19 cellular contexts compared by ENCODE assay signal in the genomic region with DNA sequence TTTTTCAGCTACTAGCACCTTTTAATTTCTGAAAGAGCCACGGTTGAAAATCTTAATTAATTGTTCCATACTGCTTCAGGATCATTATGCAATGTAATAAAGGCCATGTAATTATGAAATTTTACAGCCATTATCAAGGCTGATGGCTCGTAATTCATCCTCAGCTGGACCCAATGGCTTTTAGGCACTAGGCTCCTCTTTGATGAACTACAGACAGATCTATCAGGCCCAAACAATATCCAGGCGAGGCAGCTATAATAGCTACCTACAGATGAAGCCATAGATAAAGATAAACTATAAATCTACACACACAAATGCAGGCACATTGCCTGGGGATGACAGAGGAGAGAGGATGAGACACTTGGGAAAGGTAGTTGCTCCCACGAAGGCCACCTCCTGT.
DNase-seq lines count a peak whose midpoint lies in the region; ATAC-seq and TF ChIP-seq lines count a peak whose summit lies in the region.
"Had no signal": no experiment of that assay in that cellular context is flagged by ENCODE, and none has a peak within 500 bp of the region (broad histone marks: within the 10 kb centered on the region; RNA-seq: fewer than 3 reads in every experiment).

No MANE protein-coding gene starts in this region.

- no peaks in the 10 kb centered on the region for H3K27me3 ChIP-seq in BE2C
- H3K27me3 ChIP-seq in IMR-90 (ENCODE audit: control insufficient read depth, insufficient read depth, low read length): no peaks in the 10 kb centered on the region

- CTCF ChIA-PET in IMR-90 (lab: Yijun Ruan, JAX): interaction anchor here (1.2 kb wide), 1 partner anchor 33 kb away, joined by 4 read pairs; no protein-coding TSS in a partner anchor

- no peak overlapping the region for H3K9ac ChIP-seq in IMR-90 (ENCODE audit: low read depth, low read length)

- no peak overlapping the region for H4K8ac ChIP-seq in IMR-90 (ENCODE audit: low read depth in 2 of 2, low read length in 2 of 2)

- TF ChIP-seq CTCF in BE2C (IDR thresholded peaks at IDR 0.05; ENCODE audit: low read depth, low read length) (no peak), IMR-90 (conservative IDR thresholded peaks at IDR 0.05; ENCODE audit: low read depth, low read length) (no peak)

- TF ChIP-seq POLR2A in IMR-90 (IDR thresholded peaks at IDR 0.05; ENCODE audit: low read depth, low read length): no peak

- no peak overlapping the region for H2BK5ac ChIP-seq in IMR-90 (ENCODE audit: low read depth, low read length, poor library complexity, severe bottlenecking)

- peaks cover 4% of the 10 kb centered on the region; the same call in 1 of the 2 replicates for H3K9me1 ChIP-seq in IMR-90 (ENCODE audit: insufficient read depth, low read length)

- H3K9me3 ChIP-seq in BE2C: no peaks in the 10 kb centered on the region
- H3K9me3 ChIP-seq in IMR-90 (ENCODE audit: control insufficient read depth, insufficient read depth, low read length): no peaks in the 10 kb centered on the region

- dilution Hi-C loops in IMR-90 (cut with HindIII; ENCODE audit: low sequenced_read_pairs, unreplicated experiment): no loop called here

- H3K36me3 ChIP-seq in BE2C (peaks cover 6% of the 10 kb centered on the region; the same call in 1 of the 2 replicates), IMR-90 (ENCODE audit: control insufficient read depth, insufficient read depth, low read length) (no peaks in the 10 kb centered on the region)

- ATAC-seq in IMR-90 (ENCODE audit: low read depth) (no peak), HG02885 (IDR thresholded peaks at IDR 0.05; ENCODE audit: poor library complexity, unreplicated experiment) (no peak), HG03439 (IDR thresholded peaks at IDR 0.05; ENCODE audit: unreplicated experiment) (no peak)
- ATAC-seq: GM12878, HepG2 had no signal

- H3K4me1 ChIP-seq in BE2C: peaks cover 38% of the 10 kb centered on the region
- peaks cover 6% of the 10 kb centered on the region for H3K4me1 ChIP-seq in IMR-90 (ENCODE audit: control insufficient read depth, insufficient read depth, low read length)

- in situ Hi-C loops in IMR-90 (cut with MboI; ENCODE audit: low sequenced_read_pairs): no loop called here

- H3K14ac ChIP-seq in IMR-90 (replicated peaks; ENCODE audit: low read depth, low read length): no peak overlapping the region

- H4K20me1 ChIP-seq in IMR-90 (ENCODE audit: insufficient read depth, low read length): no peaks in the 10 kb centered on the region

- H4K91ac ChIP-seq in IMR-90 (ENCODE audit: insufficient read depth, low read depth, low read length): 0 out of 2 replicates have a peak overlapping the region, but pooled peaks have one; percentile 23

- H3K18ac ChIP-seq in IMR-90 (ENCODE audit: low read depth, low read length): peak overlapping the region; percentile 49; the same call in 1 of the 2 replicates

- DNase-seq in BE2C (peak; percentile 78), IMR-90 (no peak), NCI-H1436 (lab: John Stamatoyannopoulos, UW) (peak; percentile 15), SK-N-DZ (ENCODE audit: low spot score) (peak; percentile 96), NCI-H2107 (lab: John Stamatoyannopoulos, UW) (no peak), GOT3 (lab: John Stamatoyannopoulos, UW) (no peak)
- DNase-seq: C1 segment of cervical spinal cord; CD4-positive, CD25-positive, alpha-beta regulatory T cell; CD8-positive, alpha-beta memory T cell; COR-L47; DMS 273 treated with DMSO at 0.1 percent for 48 hours; DMS53; DND-41; EL; H9 had no signal

- no peak overlapping the region for H3K56ac ChIP-seq in IMR-90 (ENCODE audit: extremely low read depth, insufficient read depth, low read length)

- H2BK120ac ChIP-seq in IMR-90 (ENCODE audit: low read depth, low read length): no peak overlapping the region

- H2BK20ac ChIP-seq in IMR-90 (ENCODE audit: low read depth, low read length): peak overlapping the region; percentile 81

- POLR2A ChIA-PET in IMR-90 (lab: Charles Lee; ENCODE audit: unreplicated experiment): no interaction called here

- H2AK5ac ChIP-seq in IMR-90 (ENCODE audit: low read depth, low read length): peak overlapping the region; percentile 57; the same call in 1 of the 2 replicates

- no peaks in the 10 kb centered on the region for H3K79me1 ChIP-seq in IMR-90 (ENCODE audit: low read depth in 1 of 2, low read length in 2 of 2)

- TF ChIP-seq RAD21 in IMR-90 (IDR thresholded peaks at IDR 0.05; ENCODE audit: low read length): no peak

- peak overlapping the region; percentile 53; the same call in 1 of the 3 replicates for H2BK15ac ChIP-seq in IMR-90 (ENCODE audit: low read depth, low read length)

- WGBS in IMR-90 (ENCODE audit: extremely low coverage in 2 of 2, insufficient read length in 1 of 2), 2 experiments: no CpG with 5 or more reads among the region's 4 CpGs

- H3K4me3 ChIP-seq in BE2C (ENCODE audit: low read depth, low read length): peak overlapping the region; percentile 19; the same call in 1 of the 2 replicates
- no peak overlapping the region for H3K4me3 ChIP-seq in IMR-90 (ENCODE audit: insufficient read depth, low read depth, low read length)
- H3K4me3 ChIP-seq: GM12878 had no signal

- H2AK9ac ChIP-seq in IMR-90 (replicated peaks; ENCODE audit: low read depth, low read length, poor library complexity): no peak overlapping the region

- H3K27ac ChIP-seq in IMR-90 (ENCODE audit: insufficient read depth, low read length): no peak overlapping the region

- no peak overlapping the region for H3K4me2 ChIP-seq in IMR-90 (ENCODE audit: low read depth, low read length)

- no peak overlapping the region for H3K4ac ChIP-seq in IMR-90 (ENCODE audit: low read depth, low read length)

- H3K23ac ChIP-seq in IMR-90 (ENCODE audit: low read depth, low read length): no peak overlapping the region

- intact Hi-C loops in IMR-90 (cut with micrococcal nuclease): no loop called here

- BruUV-seq in IMR-90 (replicated peaks; lab: Mats Ljungman, UMichigan): no TSS peak

- no peak overlapping the region for H2AFZ ChIP-seq in IMR-90 (replicated peaks; ENCODE audit: low read length, poor library complexity)

- H4K5ac ChIP-seq in IMR-90 (ENCODE audit: low read depth, low read length): peak overlapping the region; percentile 71

TF ChIP-seq in IMR-90, 13 proteins besides CTCF, POLR2A, EP300 and RAD21:
- TF ChIP-seq, protein P1, sequence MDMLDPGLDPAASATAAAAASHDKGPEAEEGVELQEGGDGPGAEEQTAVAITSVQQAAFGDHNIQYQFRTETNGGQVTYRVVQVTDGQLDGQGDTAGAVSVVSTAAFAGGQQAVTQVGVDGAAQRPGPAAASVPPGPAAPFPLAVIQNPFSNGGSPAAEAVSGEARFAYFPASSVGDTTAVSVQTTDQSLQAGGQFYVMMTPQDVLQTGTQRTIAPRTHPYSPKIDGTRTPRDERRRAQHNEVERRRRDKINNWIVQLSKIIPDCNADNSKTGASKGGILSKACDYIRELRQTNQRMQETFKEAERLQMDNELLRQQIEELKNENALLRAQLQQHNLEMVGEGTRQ (IDR thresholded peaks at IDR 0.05; ENCODE audit: low read depth, low read length): no peak
- TF ChIP-seq, protein P2, sequence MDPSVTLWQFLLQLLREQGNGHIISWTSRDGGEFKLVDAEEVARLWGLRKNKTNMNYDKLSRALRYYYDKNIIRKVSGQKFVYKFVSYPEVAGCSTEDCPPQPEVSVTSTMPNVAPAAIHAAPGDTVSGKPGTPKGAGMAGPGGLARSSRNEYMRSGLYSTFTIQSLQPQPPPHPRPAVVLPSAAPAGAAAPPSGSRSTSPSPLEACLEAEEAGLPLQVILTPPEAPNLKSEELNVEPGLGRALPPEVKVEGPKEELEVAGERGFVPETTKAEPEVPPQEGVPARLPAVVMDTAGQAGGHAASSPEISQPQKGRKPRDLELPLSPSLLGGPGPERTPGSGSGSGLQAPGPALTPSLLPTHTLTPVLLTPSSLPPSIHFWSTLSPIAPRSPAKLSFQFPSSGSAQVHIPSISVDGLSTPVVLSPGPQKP (IDR thresholded peaks at IDR 0.05; ENCODE audit: borderline replicate concordance, low read depth, low read length): no peak
- TF ChIP-seq BHLHE40 (IDR thresholded peaks at IDR 0.05; ENCODE audit: low read depth, low read length) (no peak), NFE2L2 (IDR thresholded peaks at IDR 0.05; ENCODE audit: low read depth, low read length) (no peak), FOS (IDR thresholded peaks at IDR 0.05; ENCODE audit: low read depth, low read length) (no peak), CHD1 (IDR thresholded peaks at IDR 0.05; ENCODE audit: low read depth, low read length) (no peak), RCOR1 (IDR thresholded peaks at IDR 0.05; ENCODE audit: insufficient replicate concordance, low read length) (no peak), MAFK (IDR thresholded peaks at IDR 0.05; ENCODE audit: low read depth, low read length) (no peak), CEBPB (IDR thresholded peaks at IDR 0.05; ENCODE audit: low read depth, low read length) (no peak), RFX5 (IDR thresholded peaks at IDR 0.05; ENCODE audit: low read depth, low read length) (no peak), SMC3 (IDR thresholded peaks at IDR 0.05; ENCODE audit: low read depth, low read length) (no peak), MXI1 (IDR thresholded peaks at IDR 0.05; ENCODE audit: borderline replicate concordance, low read depth, low read length) (no peak), MAZ (IDR thresholded peaks at IDR 0.05; ENCODE audit: borderline replicate concordance, low read depth, low read length) (no peak)

Comparison
In these comparisons a context has a peak if more than half of its experiments do, and no peak if none do; other contexts are left out.
1. DNase-seq: peak in BE2C (single experiment), NCI-H1436 (single experiment) and SK-N-DZ (single experiment); none in IMR-90 (single experiment), NCI-H2107 (single experiment) and GOT3 (single experiment).